10 cellular contexts compared by ENCODE assay signal in genomic region chr4:7771541-7772507, GRCh38.
A peak's percentile ranks its signal among the peaks of the same experiment; 100 is the strongest.
DNase-seq lines count a peak whose midpoint lies in the region; ATAC-seq and TF ChIP-seq lines count a peak whose summit lies in the region.
"Had no signal": no experiment of that assay in that cellular context is flagged by ENCODE, and none has a peak within 500 bp of the region (broad histone marks: within the 10 kb centered on the region; RNA-seq: fewer than 3 reads in every experiment).

No MANE protein-coding gene starts in this region.

- H3K4me3 ChIP-seq in gastroesophageal sphincter: no peak overlapping the region
- H3K4me3 ChIP-seq in ascending aorta: no peak overlapping the region
- H3K4me3 ChIP-seq: heart left ventricle had no signal

- H3K27ac ChIP-seq in gastroesophageal sphincter: peak overlapping the region in 3 of 4 donors; percentile 61 to 71 (median 65)
- no peak overlapping the region for H3K27ac ChIP-seq in ascending aorta

- DNase-seq in activated gamma-delta T cell (lab: John Stamatoyannopoulos, UW) (no peak), NCI-H446 treated with DMSO at 0.1 percent for 48 hours (lab: John Stamatoyannopoulos, UW) (no peak), ascending aorta (ENCODE audit: low spot score in 2 of 2) (no peak)
- DNase-seq in effector CD4-positive, alpha-beta T cell: no peak
- DNase-seq: retina had no signal

- H3K27me3 ChIP-seq in gastroesophageal sphincter (no peaks in the 10 kb centered on the region), ascending aorta (no peaks in the 10 kb centered on the region)
- H3K27me3 ChIP-seq: heart left ventricle had no signal

- H3K9me3 ChIP-seq in gastroesophageal sphincter: no peaks in the 10 kb centered on the region
- H3K9me3 ChIP-seq in ascending aorta: no peaks in the 10 kb centered on the region
- H3K9me3 ChIP-seq: heart left ventricle had no signal

- TF ChIP-seq POLR2A in gastroesophageal sphincter (IDR thresholded peaks at IDR 0.05): no peak

- TF ChIP-seq EP300 in gastroesophageal sphincter (IDR thresholded peaks at IDR 0.05): no peak

- ATAC-seq in GM18498 (IDR thresholded peaks at IDR 0.05; ENCODE audit: unreplicated experiment) (peak; percentile 91), GM19467 (IDR thresholded peaks at IDR 0.05; ENCODE audit: unreplicated experiment) (peak; percentile 69), HG03139 (IDR thresholded peaks at IDR 0.05; ENCODE audit: unreplicated experiment) (peak; percentile 96), gastroesophageal sphincter (no peak)

- intact Hi-C loops in ascending aorta (cut with DNase I): no loop called here

- peaks cover 0 to 100% of the 10 kb centered on the region in 2 donors for H3K36me3 ChIP-seq in gastroesophageal sphincter
- peaks cover 69 to 84% of the 10 kb centered on the region in 2 donors for H3K36me3 ChIP-seq in ascending aorta

- H3K4me1 ChIP-seq in gastroesophageal sphincter: peaks cover 0 to 66% (median 10%) of the 10 kb centered on the region in 3 donors
- H3K4me1 ChIP-seq in ascending aorta: no peaks in the 10 kb centered on the region

- TF ChIP-seq CTCF in gastroesophageal sphincter (IDR thresholded peaks at IDR 0.05) (no peak), ascending aorta (IDR thresholded peaks at IDR 0.05) (no peak)

- 51 to 65% methylated on average over 19 to 21 of the region's 26 CpGs for WGBS in gastroesophageal sphincter (ENCODE audit: low coverage in 1 of 2), 2 donors

Comparison
In these comparisons a context has a peak if more than half of its experiments do, and no peak if none do; other contexts are left out.
1. H3K27ac ChIP-seq: peak in gastroesophageal sphincter (3 of 4); none in ascending aorta (0 of 2).